Comparison of ENCODE assay signal across 18 cellular contexts in the genomic region with DNA sequence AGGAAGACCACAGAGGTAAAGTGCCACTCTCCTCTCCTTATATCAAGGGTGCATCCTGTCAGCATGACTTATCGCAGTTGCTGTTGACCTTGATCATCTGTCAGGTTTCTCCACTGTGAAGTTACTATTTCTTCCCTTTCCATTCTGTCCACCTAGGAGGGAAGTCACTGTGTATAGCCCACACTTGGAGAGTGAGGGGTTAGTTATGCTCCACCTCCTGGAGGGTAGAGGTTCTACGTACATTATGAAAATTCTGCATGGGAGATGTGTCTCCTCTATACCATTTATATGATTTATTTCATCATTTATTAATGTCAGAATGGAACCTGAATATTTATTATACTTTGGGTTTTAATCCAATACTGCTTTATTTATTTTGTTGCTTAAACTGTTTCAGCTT. TPM values are rescaled to one million over a fixed set of nuclear protein-coding genes. Genes with fewer than 3 reads are reported as not detected.
DNase-seq lines count a peak whose midpoint lies in the region; ATAC-seq, FAIRE-seq and TF ChIP-seq lines count a peak whose summit lies in the region.
"Had no signal": no experiment of that assay in that cellular context is flagged by ENCODE, and none has a peak within 500 bp of the region (broad histone marks: within the 10 kb centered on the region; RNA-seq: fewer than 3 reads in every experiment).

No MANE protein-coding gene starts in this region.

- TF ChIP-seq RAD21 in HepG2 (CRISPR knock-in tag; IDR thresholded peaks at IDR 0.05) = no peak

- TF ChIP-seq CTCF in HepG2 (CRISPR knock-in tag; IDR thresholded peaks at IDR 0.05) = no peak
- no peak for TF ChIP-seq CTCF in right lobe of liver (IDR thresholded peaks at IDR 0.05)
- 0 out of 2 replicates have a peak, but pooled peaks have one; percentile 16 for TF ChIP-seq CTCF in PC-3 (conservative IDR thresholded peaks at IDR 0.05; ENCODE audit: low read depth, low read length)
- TF ChIP-seq CTCF in type B pancreatic cell (conservative IDR thresholded peaks at IDR 0.05) = peak; percentile 38

- no peak overlapping the region for H3K4me3 ChIP-seq in HepG2 (replicated peaks in 1 of 3; ENCODE audit: insufficient read depth in 1 of 3, low read depth in 2 of 3, low read length in 3 of 3)
- H3K4me3 ChIP-seq in right lobe of liver = no peak overlapping the region
- H3K4me3 ChIP-seq in PC-3 (ENCODE audit: low read length) = no peak overlapping the region
- H3K4me3 ChIP-seq in aorta (ENCODE audit: low read length in 2 of 2) = no peak overlapping the region
- H3K4me3 ChIP-seq: GM23338 had no signal

- 56% methylated on average over 2 of the region's 2 CpGs for WGBS in HepG2 (ENCODE audit: low lambda C conversion rate)
- WGBS in right lobe of liver (ENCODE audit: insufficient coverage, low coverage, low lambda C conversion rate, missing lambda C conversion rate) = 70% methylated on average over 2 of the region's 2 CpGs
- 61 to 67% methylated on average over 2 of the region's 2 CpGs for WGBS in aorta, 2 donors

- H2AFZ ChIP-seq in HepG2 (ENCODE audit: low read length) (no peak overlapping the region), PC-3 (ENCODE audit: low read length) (no peak overlapping the region)
- H2AFZ ChIP-seq: GM23338 had no signal

- H3K9ac ChIP-seq in HepG2 (ENCODE audit: insufficient read depth, low read depth, low read length) (no peak overlapping the region), PC-3 (ENCODE audit: low read length) (no peak overlapping the region)

- no peaks in the 10 kb centered on the region for H3K27me3 Mint-ChIP-seq in type B pancreatic cell

- no peaks in the 10 kb centered on the region for H3K9me3 ChIP-seq in HepG2 (ENCODE audit: low read length)
- no peaks in the 10 kb centered on the region for H3K9me3 ChIP-seq in right lobe of liver
- no peaks in the 10 kb centered on the region for H3K9me3 ChIP-seq in PC-3 (ENCODE audit: low read length)
- H3K9me3 ChIP-seq in aorta (ENCODE audit: control insufficient read depth, low read length) = no peaks in the 10 kb centered on the region

- ATAC-seq in HepG2 (peak; percentile 53; the same call in 2 of the 3 replicates), right lobe of liver (no peak), PC-3 (peak; percentile 37), GM19397 (IDR thresholded peaks at IDR 0.05; ENCODE audit: unreplicated experiment) (no peak), aorta (ENCODE audit: low FRiP score) (no peak)
- ATAC-seq: CD8-positive, alpha-beta T cell; GM23338 had no signal

- no peaks in the 10 kb centered on the region for H3K9me3 Mint-ChIP-seq in type B pancreatic cell
- H3K9me3 Mint-ChIP-seq: CD14-positive monocyte; CD8-positive, alpha-beta T cell; GM23338 had no signal

- no peaks in the 10 kb centered on the region for H3K36me3 Mint-ChIP-seq in type B pancreatic cell
- H3K36me3 Mint-ChIP-seq: CD14-positive monocyte; CD8-positive, alpha-beta T cell had no signal

- no peak overlapping the region for H3K27ac Mint-ChIP-seq in type B pancreatic cell
- H3K27ac Mint-ChIP-seq: CD14-positive monocyte; CD8-positive, alpha-beta T cell; GM23338 had no signal

- BruUV-seq in HepG2 (replicated peaks; lab: Mats Ljungman, UMichigan) (no TSS peak), PC-3 (replicated peaks; lab: Mats Ljungman, UMichigan) (no TSS peak)

- H3K4me1 Mint-ChIP-seq in type B pancreatic cell (ENCODE audit: unreplicated experiment) = peaks cover 5% of the 10 kb centered on the region
- H3K4me1 Mint-ChIP-seq: CD14-positive monocyte, GM23338 had no signal

- H3K9me2 ChIP-seq in PC-3 (replicated peaks; ENCODE audit: low read length) = no peaks in the 10 kb centered on the region

- no peaks in the 10 kb centered on the region for H4K20me1 ChIP-seq in HepG2 (ENCODE audit: insufficient read depth, low read length)
- no peaks in the 10 kb centered on the region for H4K20me1 ChIP-seq in PC-3 (ENCODE audit: low read length)

- H3K4me1 ChIP-seq in HepG2 (ENCODE audit: insufficient read depth, low read length) (peaks cover 46% of the 10 kb centered on the region), right lobe of liver (no peaks in the 10 kb centered on the region), PC-3 (ENCODE audit: insufficient read depth, low read length) (no peaks in the 10 kb centered on the region), aorta (ENCODE audit: control insufficient read depth in 1 of 2, insufficient read depth in 2 of 2, low read length in 2 of 2) (no peaks in the 10 kb centered on the region)

- TF ChIP-seq POLR2A in HepG2 (IDR thresholded peaks at IDR 0.05; ENCODE audit: insufficient read depth in 1 of 2, low read depth in 2 of 2, low read length in 2 of 2) (no peak), right lobe of liver (IDR thresholded peaks at IDR 0.05) (no peak)

- DNase-seq in HepG2 (ENCODE audit: low spot score) (no peak), right lobe of liver (no peak), HT-29 (ENCODE audit: low spot score) (peak; percentile 1), PC-3 (no peak), type B pancreatic cell (ENCODE audit: extremely low spot score, unreplicated experiment) (no peak), aorta (no peak)
- DNase-seq in stimulated activated CD4-positive, alpha-beta T cell treated with anti-CD3 and anti-CD28 coated beads, Interleukin-2, amount 100 ng/mL, for 24 hours = no peak
- DNase-seq: CD8-positive, alpha-beta T cell; COR-L47; H7 had no signal

- H3K36me3 ChIP-seq in HepG2 (replicated peaks in 1 of 2; ENCODE audit: control insufficient read depth in 1 of 2, insufficient read depth in 2 of 2, low read length in 2 of 2) (no peaks in the 10 kb centered on the region), right lobe of liver (no peaks in the 10 kb centered on the region), PC-3 (ENCODE audit: low read depth, low read length) (no peaks in the 10 kb centered on the region), aorta (ENCODE audit: control insufficient read depth in 1 of 2, insufficient read depth in 2 of 2, low read length in 1 of 2) (no peaks in the 10 kb centered on the region)

- H3K27me3 ChIP-seq in HepG2 (ENCODE audit: control insufficient read depth in 1 of 2, insufficient read depth in 2 of 2, low read length in 2 of 2) (peaks cover 0 to 4% of the 10 kb centered on the region in 2 experiments; a peak in 1 of 5 replicates), right lobe of liver (no peaks in the 10 kb centered on the region), PC-3 (ENCODE audit: low read length) (peaks cover 72% of the 10 kb centered on the region), aorta (ENCODE audit: control insufficient read depth in 1 of 2, insufficient read depth in 2 of 2, low read length in 1 of 2) (peaks cover 0 to 2% of the 10 kb centered on the region in 2 donors)

- CTCF ChIA-PET in HepG2 (lab: Yijun Ruan, JAX; ENCODE audit: low intra/inter-chr PET ratio, low total read pairs) (no interaction called here), PC-3 (lab: Charles Lee) (no interaction called here)

- TF ChIP-seq EP300 in HepG2 (IDR thresholded peaks at IDR 0.05; ENCODE audit: low read depth in 2 of 2, low read length in 2 of 2) (no peak), HepG2 (CRISPR knock-in tag; IDR thresholded peaks at IDR 0.05; ENCODE audit: borderline replicate concordance) (no peak)

- intact Hi-C loops in HepG2 (cut with micrococcal nuclease; ENCODE audit: unreplicated experiment) (no loop called here), right lobe of liver (cut with DNase I) (no loop called here), PC-3 (cut with micrococcal nuclease) (no loop called here), aorta (cut with DNase I) (no loop called here)

- FAIRE-seq in HepG2 (lab: Jason Lieb, UNC) = no peak
- FAIRE-seq: D721Med had no signal

- in situ Hi-C loops in HepG2 (cut with HindIII; ENCODE audit: extremely low pct_ligation_motif_present, low pct_unique_long_range_greater_than_20kb) = no loop called here

- POLR2A ChIA-PET in HepG2 (lab: Yijun Ruan, JAX) (no interaction called here), PC-3 (lab: Charles Lee; ENCODE audit: unreplicated experiment) (no interaction called here)

- H3K79me2 ChIP-seq in HepG2 (ENCODE audit: insufficient read depth, low read length) (no peaks in the 10 kb centered on the region), PC-3 (ENCODE audit: low read length) (no peaks in the 10 kb centered on the region)

- H3K4me2 ChIP-seq in HepG2 (ENCODE audit: low read depth, low read length) (no peak overlapping the region), PC-3 (ENCODE audit: low read length) (no peak overlapping the region)
- H3K4me2 ChIP-seq: GM23338 had no signal

- no peak overlapping the region for H3K27ac ChIP-seq in HepG2 (ENCODE audit: extremely low read length, insufficient read depth, low read length)
- no peak overlapping the region for H3K27ac ChIP-seq in right lobe of liver
- no peak overlapping the region for H3K27ac ChIP-seq in PC-3 (ENCODE audit: low read length)
- no peak overlapping the region for H3K27ac ChIP-seq in aorta (ENCODE audit: low read depth in 1 of 2, low read length in 2 of 2)

- no peaks in the 10 kb centered on the region for H3F3A ChIP-seq in PC-3 (ENCODE audit: low read length, unreplicated experiment)

- H3K4me3 Mint-ChIP-seq in type B pancreatic cell = no peak overlapping the region
- H3K4me3 Mint-ChIP-seq: CD14-positive monocyte; CD8-positive, alpha-beta T cell; GM23338 had no signal

RNA-seq across cellular contexts. Expression of a gene that starts 40.2 kb away (rescaled TPM):
- 7.3 and 17.8 TPM in 2 replicates for total RNA-seq in HepG2 (2016; rRNA removed; fragmentation: Illumina TruSeq; extraction: Trizol)
- total RNA-seq in HepG2 (2016; cell fraction: cytosol; rRNA removed; fragmentation: Illumina TruSeq; extraction: Trizol; ENCODE audit: low read depth) = 9.0 and 10.2 TPM in 2 replicates
- 6.2 and 18.0 TPM in 2 replicates for total RNA-seq in HepG2 (2016; cell fraction: insoluble cytoplasmic fraction; rRNA removed; fragmentation: Illumina TruSeq; extraction: Trizol)
- total RNA-seq in HepG2 (2016; cell fraction: membrane; rRNA removed; fragmentation: Illumina TruSeq; extraction: Trizol) = 6.9 and 8.3 TPM in 2 replicates
- 20.7 and 28.1 TPM in 2 replicates for total RNA-seq in HepG2 (2016; cell fraction: nucleus; rRNA removed; fragmentation: Illumina TruSeq; extraction: Trizol)
- polyA plus RNA-seq in HepG2 (2011; rRNA removed) = 35.6 and 42.1 TPM in 2 replicates
- 32.2 and 39.1 TPM in 2 replicates for polyA plus RNA-seq in HepG2 (2011; cell fraction: cytosol; rRNA removed)
- 47.2 and 50.5 TPM in 2 replicates for polyA plus RNA-seq in HepG2 (2011; cell fraction: nucleus; rRNA removed)
- 31.2 and 40.4 TPM in 2 replicates for polyA plus RNA-seq in HepG2 (2012)
- 2.0 and 2.9 TPM in 2 replicates for polyA plus RNA-seq in HepG2 (2016; cell fraction: cytosol; fragmentation: Illumina TruSeq; extraction: Trizol; ENCODE audit: low read depth)
- polyA plus RNA-seq in HepG2 (2016; cell fraction: insoluble cytoplasmic fraction; fragmentation: Illumina TruSeq; extraction: Trizol; ENCODE audit: low read depth) = 11.7 and 14.0 TPM in 2 replicates
- 3.9 TPM in 2 replicates for polyA plus RNA-seq in HepG2 (2016; cell fraction: membrane; fragmentation: Illumina TruSeq; extraction: Trizol; ENCODE audit: low read depth)
- polyA plus RNA-seq in HepG2 (2016; cell fraction: nucleus; fragmentation: Illumina TruSeq; extraction: Trizol; ENCODE audit: insufficient read depth, low read depth) = 47.9 and 54.1 TPM in 2 replicates
- 31.7 and 106 TPM in 2 replicates for polyA minus RNA-seq in HepG2 (2011; rRNA and poly(A)+ RNA removed; ENCODE audit: low replicate concordance)
- 26.9 and 29.0 TPM in 2 replicates for polyA minus RNA-seq in HepG2 (2011; cell fraction: cytosol; rRNA and poly(A)+ RNA removed)
- 31.0 and 31.3 TPM in 2 replicates for polyA minus RNA-seq in HepG2 (2011; cell fraction: nucleus; rRNA and poly(A)+ RNA removed)
- total RNA-seq in right lobe of liver = 10 to 100 TPM; 22.3 to 88.5 (median 45.4) TPM
- not detected in 2 replicates for total RNA-seq in HT-29 (2014; rRNA removed; shearing (Covaris generic))
- total RNA-seq in PC-3 (2014; rRNA removed) = not detected in 2 replicates
- total RNA-seq in type B pancreatic cell (ENCODE audit: low replicate concordance) = 7.2 and 20.7 TPM in 2 replicates
- 1 to 10 TPM; 2.9 to 5.6 TPM for total RNA-seq in aorta
- 1 to 10 TPM; 2.3 to 5.8 TPM for polyA plus RNA-seq in aorta
- total RNA-seq: A673; CD8-positive, alpha-beta T cell had no signal
- polyA plus RNA-seq: BJ, CD14-positive monocyte had no signal

RNA-seq across cellular contexts. Expression of a gene that starts 42.0 kb away (rescaled TPM):
- total RNA-seq in HepG2 (2016; rRNA removed; fragmentation: Illumina TruSeq; extraction: Trizol) = not detected in 2 replicates
- total RNA-seq in HepG2 (2016; cell fraction: cytosol; rRNA removed; fragmentation: Illumina TruSeq; extraction: Trizol; ENCODE audit: low read depth) = not detected in 2 replicates
- not detected in 2 replicates for total RNA-seq in HepG2 (2016; cell fraction: insoluble cytoplasmic fraction; rRNA removed; fragmentation: Illumina TruSeq; extraction: Trizol)
- not detected in 2 replicates for total RNA-seq in HepG2 (2016; cell fraction: membrane; rRNA removed; fragmentation: Illumina TruSeq; extraction: Trizol)
- not detected in 2 replicates for total RNA-seq in HepG2 (2016; cell fraction: nucleus; rRNA removed; fragmentation: Illumina TruSeq; extraction: Trizol)
- polyA plus RNA-seq in HepG2 (2011; rRNA removed) = 0.17 and 0.18 TPM in 2 replicates
- 0.09 and 0.22 TPM in 2 replicates for polyA plus RNA-seq in HepG2 (2011; cell fraction: cytosol; rRNA removed)
- 0.16 TPM in 1 of 2 replicates, not detected in the other for polyA plus RNA-seq in HepG2 (2011; cell fraction: nucleus; rRNA removed)
- 0.12 and 0.30 TPM in 2 replicates for polyA plus RNA-seq in HepG2 (2012)
- not detected in 2 replicates for polyA plus RNA-seq in HepG2 (2016; cell fraction: cytosol; fragmentation: Illumina TruSeq; extraction: Trizol; ENCODE audit: low read depth)
- polyA plus RNA-seq in HepG2 (2016; cell fraction: insoluble cytoplasmic fraction; fragmentation: Illumina TruSeq; extraction: Trizol; ENCODE audit: low read depth) = not detected in 2 replicates
- not detected in 2 replicates for polyA plus RNA-seq in HepG2 (2016; cell fraction: membrane; fragmentation: Illumina TruSeq; extraction: Trizol; ENCODE audit: low read depth)
- polyA plus RNA-seq in HepG2 (2016; cell fraction: nucleus; fragmentation: Illumina TruSeq; extraction: Trizol; ENCODE audit: insufficient read depth, low read depth) = not detected in 2 replicates
- polyA minus RNA-seq in HepG2 (2011; rRNA and poly(A)+ RNA removed; ENCODE audit: low replicate concordance) = not detected in 2 replicates
- polyA minus RNA-seq in HepG2 (2011; cell fraction: cytosol; rRNA and poly(A)+ RNA removed) = not detected in 2 replicates
- not detected in 2 replicates for polyA minus RNA-seq in HepG2 (2011; cell fraction: nucleus; rRNA and poly(A)+ RNA removed)
- 100 to 1,000 TPM in 3 of 6 experiments, 10 to 100 TPM in 3; 61.5 to 260 (median 105) TPM for total RNA-seq in right lobe of liver
- not detected in 2 replicates for total RNA-seq in HT-29 (2014; rRNA removed; shearing (Covaris generic))
- not detected in 2 replicates for total RNA-seq in PC-3 (2014; rRNA removed)
- total RNA-seq in type B pancreatic cell (ENCODE audit: low replicate concordance) = not detected in 2 replicates
- not detected for total RNA-seq in aorta
- polyA plus RNA-seq in aorta = not detected
- total RNA-seq: A673; CD8-positive, alpha-beta T cell; Daoy; GM23338; H7; HT1080 had no signal
- polyA plus RNA-seq: BJ had no signal

Comparison
In these comparisons a context has a peak if more than half of its experiments do, and no peak if none do; other contexts are left out.
1. ATAC-seq: peak in HepG2 (single experiment) and PC-3 (single experiment); none in right lobe of liver (0 of 4), GM19397 (single experiment) and aorta (single experiment).
2. RNA of a gene that starts 42.0 kb away (total RNA-seq): 61.5 to 260 TPM in right lobe of liver; not detected in aorta, not detected in type B pancreatic cell, not detected in HepG2, not detected in HT-29 and not detected in PC-3; every median in the first group is over 10 times any median in the second.
3. CTCF ChIP-seq: peak in PC-3 (single experiment) and type B pancreatic cell (single experiment); none in HepG2 (single experiment) and right lobe of liver (0 of 4).